Comparison of ENCODE assay signal across 8 cellular contexts in the genomic region with DNA sequence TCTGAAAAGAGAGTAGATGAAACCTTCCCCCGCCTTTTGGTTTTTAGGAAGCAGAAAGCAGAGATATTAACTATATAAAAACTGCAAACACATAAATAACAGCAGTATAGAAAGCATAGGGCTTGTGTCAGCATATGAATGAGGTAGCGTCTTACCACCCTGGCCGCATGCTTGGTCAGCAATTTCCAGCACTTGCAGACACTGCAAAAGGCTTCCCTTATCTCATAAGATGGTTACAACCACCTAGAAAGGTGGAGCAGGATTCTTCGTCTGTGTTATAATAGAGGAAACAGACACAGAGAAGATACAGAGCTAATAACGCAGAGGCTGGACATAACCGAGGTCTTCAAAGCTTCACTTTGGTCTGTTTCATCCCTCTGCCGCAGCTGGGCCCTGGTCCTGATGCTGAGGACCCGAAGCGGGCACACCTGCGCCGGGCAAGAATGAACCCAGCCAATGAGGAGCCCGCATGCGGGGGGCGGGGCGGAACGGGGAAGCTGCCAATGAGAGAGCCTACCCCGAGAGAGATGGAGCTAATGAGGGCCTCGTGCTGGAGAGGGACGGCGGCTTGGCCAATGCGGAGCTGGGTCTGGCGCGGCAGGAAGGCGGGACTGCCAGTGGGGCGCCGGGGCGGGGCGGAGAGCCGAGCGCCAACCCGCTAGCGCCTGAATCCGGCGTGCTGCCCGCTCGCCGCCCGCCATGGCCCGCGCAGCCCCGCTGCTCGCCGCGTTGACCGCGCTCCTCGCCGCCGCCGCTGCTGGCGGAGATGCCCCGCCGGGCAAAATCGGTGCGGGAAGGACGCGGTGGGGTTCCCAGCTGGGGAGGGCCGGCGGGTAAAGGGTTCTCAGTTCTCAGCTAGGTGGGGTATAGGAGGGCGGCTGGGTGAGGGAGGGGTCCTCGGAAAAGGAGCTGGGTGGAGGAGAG. TPM values are rescaled to one million over a fixed set of nuclear protein-coding genes. Genes with fewer than 3 reads are reported as not detected.
A peak's percentile ranks its signal among the peaks of the same experiment; 100 is the strongest.
DNase-seq lines count a peak whose midpoint lies in the region; ATAC-seq and TF ChIP-seq lines count a peak whose summit lies in the region.

Gene PCYOX1L, plus strand, starts transcription at position 677 of the 924 bp plus-strand sequence. Its CDS starts 23 bp downstream, at position 700.

- H3K4me3 ChIP-seq in adrenal gland = peak within 1 kb of the TSS in 3 of 4 donors; percentile 29 to 94 (median 57)
- H3K4me3 ChIP-seq in upper lobe of left lung = peak within 1 kb of the TSS; percentile 43 to 93 (median 65)

- TF ChIP-seq CTCF in GM13977 (IDR thresholded peaks at IDR 0.05; ENCODE audit: extremely low read depth, insufficient read depth, missing control alignments) (no peak), adrenal gland (IDR thresholded peaks at IDR 0.05) (no peak), upper lobe of left lung (IDR thresholded peaks at IDR 0.05) (peak in 1 of 6 experiments; percentile 27)

- no peaks in the 10 kb centered on the region for H3K27me3 ChIP-seq in adrenal gland
- no peaks in the 10 kb centered on the region for H3K27me3 ChIP-seq in upper lobe of left lung

- no peaks in the 10 kb centered on the region for H3K9me3 Mint-ChIP-seq in T-cell

- in situ Hi-C loops in GM13977 (cut with MboI; ENCODE audit: low pct_unique_long_range_greater_than_20kb, low sequenced_read_pairs, unreplicated experiment) = no loop called here

- TF ChIP-seq EP300 in upper lobe of left lung (IDR thresholded peaks at IDR 0.05) = no peak

- H3K27ac Mint-ChIP-seq in T-cell = peak within 1 kb of the TSS; percentile 92 to 98

- POLR2A ChIA-PET in T-cell (lab: Charles Lee) = interaction anchor here (0.5 to 3.5 kb wide), 9 partner anchors 12 to 1053 kb away, joined by 3 to 27 read pairs (median 5); partner anchors contain the start of genes CSNK1A1 (in 1 of the 2) and GRPEL2 (in 1 of the 2)

- no peaks in the 10 kb centered on the region for H3K27me3 Mint-ChIP-seq in T-cell

- WGBS in adrenal gland, 4 donors = 2 to 3% (median 2%) methylated on average over 13 to 60 of the region's 61 CpGs
- 3 to 9% methylated on average over 18 to 43 of the region's 61 CpGs for WGBS in upper lobe of left lung, 2 donors

- H3K4me1 Mint-ChIP-seq in T-cell = peaks cover 68 to 74% (median 71%) of the 10 kb centered on the region in 3 donors

- ATAC-seq in HG02870 (IDR thresholded peaks at IDR 0.05; ENCODE audit: unreplicated experiment) = peak; percentile 99
- peak; percentile 97 to 99 (median 98) for ATAC-seq in T-cell (replicated peaks in 1 of 4)
- peak; percentile 100 for ATAC-seq in left cardiac atrium
- peak; percentile 99 to 100 for ATAC-seq in upper lobe of left lung (ENCODE audit: low FRiP score in 2 of 2)

- intact Hi-C loops in adrenal gland (cut with DNase I) = no loop called here
- intact Hi-C loops in left cardiac atrium (cut with DNase I) = no loop called here
- intact Hi-C loops in posterior cingulate gyrus (cut with DNase I) = no loop called here

- H3K27ac ChIP-seq in adrenal gland = peak within 1 kb of the TSS in 3 of 5 donors; percentile 10 to 53 (median 48)
- H3K27ac ChIP-seq in upper lobe of left lung = peak within 1 kb of the TSS; percentile 54 to 78 (median 70)

- DNase-seq in GM13977 (ENCODE audit: low spot score) = peak; percentile 97
- DNase-seq in NCI-H146 (lab: John Stamatoyannopoulos, UW) = peak; percentile 96
- peak; percentile 73 to 98 (median 92) for DNase-seq in T-cell
- DNase-seq in adrenal gland = peak; percentile 93 to 97 (median 96)
- DNase-seq in left cardiac atrium = peak; percentile 97
- DNase-seq in posterior cingulate gyrus = peak; percentile 91 to 100 (median 98)
- DNase-seq in upper lobe of left lung = peak; percentile 97 to 99

- H3K36me3 ChIP-seq in adrenal gland (replicated peaks in 1 of 2) (peaks cover 0 to 12% of the 10 kb centered on the region in 2 donors), upper lobe of left lung (peaks cover 0 to 33% (median 14%) of the 10 kb centered on the region in 4 donors)

- TF ChIP-seq POLR2A in adrenal gland (IDR thresholded peaks at IDR 0.05) (peak; percentile 28 to 43), upper lobe of left lung (IDR thresholded peaks at IDR 0.05) (peak in 1 of 4 donors; percentile 68)

- peak within 1 kb of the TSS; percentile 93 to 95 (median 94) for H3K4me3 Mint-ChIP-seq in T-cell

- CTCF ChIA-PET in T-cell (lab: Charles Lee) = interaction anchor here (0.6 to 4.3 kb wide), 13 partner anchors 9 to 220 kb away, joined by 3 to 43 read pairs (median 4); partner anchors contain the start of gene GRPEL2 (in 1 of the 2)

- H3K36me3 Mint-ChIP-seq in T-cell = peaks cover 27% of the 10 kb centered on the region

- H3K9me3 ChIP-seq in adrenal gland (replicated peaks in 1 of 3) (no peaks in the 10 kb centered on the region), upper lobe of left lung (no peaks in the 10 kb centered on the region)

- peaks cover 7 to 10% of the 10 kb centered on the region in 2 donors for H3K4me1 ChIP-seq in adrenal gland (replicated peaks in 1 of 2)
- peaks cover 7 to 16% (median 12%) of the 10 kb centered on the region in 4 donors for H3K4me1 ChIP-seq in upper lobe of left lung

RNA-seq across cellular contexts. Expression of gene PCYOX1L, which starts in this region (rescaled TPM):
- total RNA-seq in T-cell = 10 to 100 TPM; 26.9 to 40.2 (median 35.0) TPM
- total RNA-seq in adrenal gland = 10 to 100 TPM in 1 of 8 donors, 1 to 10 TPM in 7; 4.7 to 15.9 (median 7.8) TPM
- polyA plus RNA-seq in adrenal gland = 10 to 100 TPM; 12.3 to 15.4 (median 15.0) TPM
- 1 to 10 TPM; 5.2 to 5.4 TPM for total RNA-seq in left cardiac atrium
- total RNA-seq in upper lobe of left lung = 10 to 100 TPM in 1 of 6 donors, 1 to 10 TPM in 5; 3.2 to 10.1 (median 5.0) TPM

Comparison
In these comparisons a context has a peak if more than half of its experiments do, and no peak if none do; other contexts are left out.
1. Peak in every context shown above with its lines: DNase-seq, ATAC-seq, H3K4me3 ChIP-seq and H3K27ac ChIP-seq.